In genomic region chr10:43386549-43386948, GRCh38 we compare ENCODE assay signal across 20 cellular contexts. TPM values are rescaled to one million over a fixed set of nuclear protein-coding genes. Genes with fewer than 3 reads are reported as not detected.
DNase-seq lines count a peak whose midpoint lies in the region; ATAC-seq, FAIRE-seq and TF ChIP-seq lines count a peak whose summit lies in the region.
"Had no signal": no experiment of that assay in that cellular context is flagged by ENCODE, and none has a peak within 500 bp of the region (broad histone marks: within the 10 kb centered on the region; RNA-seq: fewer than 3 reads in every experiment).

No MANE protein-coding gene starts in this region.

- no peak for TF ChIP-seq CTCF in Calu3 (IDR thresholded peaks at IDR 0.05; ENCODE audit: unreplicated experiment)
- no peak for TF ChIP-seq CTCF in natural killer cell (IDR thresholded peaks at IDR 0.05)

- ATAC-seq in activated CD4-positive, alpha-beta T cell treated with anti-CD3 and anti-CD28 coated beads for 36 hours, result no peak
- no peak for ATAC-seq in natural killer cell

- no peak for TF ChIP-seq POLR2A in H54 (IDR thresholded peaks at IDR 0.05; ENCODE audit: low read depth, low read length)

- CTCF ChIA-PET in activated CD4-positive, alpha-beta T cell treated with anti-CD3 and anti-CD28 coated beads for 36 hours (lab: Charles Lee), result interaction anchor here (1.2 kb wide), 1 partner anchor 32 kb away, joined by 6 read pairs; no protein-coding TSS in a partner anchor
- CTCF ChIA-PET in Calu3 (lab: Charles Lee), result interaction anchor here (0.5 kb wide), 1 partner anchor 468 kb away, joined by 4 read pairs; no protein-coding TSS in a partner anchor

- BruUV-seq in Calu3 (replicated peaks; lab: Mats Ljungman, UMichigan), result no TSS peak

- no peak overlapping the region for H3K4me3 Mint-ChIP-seq in activated CD4-positive, alpha-beta T cell treated with anti-CD3 and anti-CD28 coated beads for 36 hours
- H3K4me3 Mint-ChIP-seq in Calu3 (ENCODE audit: low read depth, unreplicated experiment) (no peak overlapping the region), natural killer cell (no peak overlapping the region)
- H3K4me3 Mint-ChIP-seq in activated naive CD8-positive, alpha-beta T cell treated with anti-CD3 and anti-CD28 coated beads for 36 hours, result no peak overlapping the region
- H3K4me3 Mint-ChIP-seq: T-helper 1 cell treated with Interleukin-12 subunit alpha and Interleukin-12 subunit beta and Interleukin-4 antibody, amounts not matched to agents 30 μg/mL and 1 μg/mL, for 36 hours had no signal

- peaks cover 47% of the 10 kb centered on the region for H3K4me1 Mint-ChIP-seq in activated CD4-positive, alpha-beta T cell treated with anti-CD3 and anti-CD28 coated beads for 36 hours
- H3K4me1 Mint-ChIP-seq in Calu3 (ENCODE audit: low read depth, unreplicated experiment), result peaks cover 50% of the 10 kb centered on the region
- H3K4me1 Mint-ChIP-seq in activated naive CD8-positive, alpha-beta T cell treated with anti-CD3 and anti-CD28 coated beads for 36 hours, result peaks cover 41% of the 10 kb centered on the region
- peaks cover 41 to 44% of the 10 kb centered on the region in 2 donors for H3K4me1 Mint-ChIP-seq in natural killer cell

- H3K36me3 Mint-ChIP-seq in activated CD4-positive, alpha-beta T cell treated with anti-CD3 and anti-CD28 coated beads for 36 hours (ENCODE audit: low read depth), result peaks cover 59% of the 10 kb centered on the region
- peaks cover 73% of the 10 kb centered on the region for H3K36me3 Mint-ChIP-seq in Calu3 (ENCODE audit: insufficient read depth, unreplicated experiment)
- H3K36me3 Mint-ChIP-seq in activated naive CD8-positive, alpha-beta T cell treated with anti-CD3 and anti-CD28 coated beads for 36 hours, result peaks cover 47% of the 10 kb centered on the region
- peaks cover 23% of the 10 kb centered on the region for H3K36me3 Mint-ChIP-seq in natural killer cell

- DNase-seq in activated CD4-positive, alpha-beta T cell treated with anti-CD3 and anti-CD28 coated beads for 36 hours, result no peak
- DNase-seq in activated CD4-positive, alpha-beta T cell treated with anti-CD3 and anti-CD28 coated beads for 4 hours, result no peak
- DNase-seq in Calu3 (no peak), natural killer cell (no peak), H54 (ENCODE audit: insufficient read length, low spot score) (no peak), COLO829 (ENCODE audit: low spot score) (no peak), UCSD-AML1 (lab: John Stamatoyannopoulos, UW; ENCODE audit: unreplicated experiment) (no peak)
- no peak for DNase-seq in activated naive CD8-positive, alpha-beta T cell treated with anti-CD3 and anti-CD28 coated beads for 36 hours
- DNase-seq: 8988T, activated gamma-delta T cell, colonic mucosa, heart right ventricle, MG63, NCI-H1694, NCI-H748 treated with DMSO at 0.1 percent for 48 hours, WERI-Rb-1 had no signal

- H3K9me3 Mint-ChIP-seq in activated CD4-positive, alpha-beta T cell treated with anti-CD3 and anti-CD28 coated beads for 36 hours (ENCODE audit: low read depth), result no peaks in the 10 kb centered on the region
- H3K9me3 Mint-ChIP-seq in Calu3 (ENCODE audit: low read depth, unreplicated experiment), result no peaks in the 10 kb centered on the region
- no peaks in the 10 kb centered on the region for H3K9me3 Mint-ChIP-seq in activated naive CD8-positive, alpha-beta T cell treated with anti-CD3 and anti-CD28 coated beads for 36 hours
- H3K9me3 Mint-ChIP-seq in natural killer cell, result no peaks in the 10 kb centered on the region
- H3K9me3 Mint-ChIP-seq: T-helper 1 cell treated with Interleukin-12 subunit alpha and Interleukin-12 subunit beta and Interleukin-4 antibody, amounts not matched to agents 30 μg/mL and 1 μg/mL, for 36 hours had no signal

- peak overlapping the region; percentile 49 for H3K27ac Mint-ChIP-seq in activated CD4-positive, alpha-beta T cell treated with anti-CD3 and anti-CD28 coated beads for 36 hours
- H3K27ac Mint-ChIP-seq in Calu3 (ENCODE audit: unreplicated experiment), result peak overlapping the region; percentile 57
- H3K27ac Mint-ChIP-seq in activated naive CD8-positive, alpha-beta T cell treated with anti-CD3 and anti-CD28 coated beads for 36 hours, result peak overlapping the region; percentile 73
- peak overlapping the region; percentile 98 to 99 for H3K27ac Mint-ChIP-seq in natural killer cell
- H3K27ac Mint-ChIP-seq: T-helper 1 cell treated with Interleukin-12 subunit alpha and Interleukin-12 subunit beta and Interleukin-4 antibody, amounts not matched to agents 30 μg/mL and 1 μg/mL, for 36 hours had no signal

- no peak for FAIRE-seq in H54 (lab: Jason Lieb, UNC)
- FAIRE-seq: endometrium had no signal

- intact Hi-C loops in activated CD4-positive, alpha-beta T cell treated with anti-CD3 and anti-CD28 coated beads for 36 hours (cut with DNase I, micrococcal nuclease), result no loop called here
- intact Hi-C loops in Calu3 (cut with micrococcal nuclease; ENCODE audit: unreplicated experiment), result no loop called here
- intact Hi-C loops in natural killer cell (cut with micrococcal nuclease), result no loop called here

- POLR2A ChIA-PET in activated CD4-positive, alpha-beta T cell treated with anti-CD3 and anti-CD28 coated beads for 36 hours (lab: Charles Lee), result interaction anchor here (0.6 kb wide), 1 partner anchor 19 kb away, joined by 3 read pairs; no protein-coding TSS in a partner anchor

- no peaks in the 10 kb centered on the region for H3K27me3 Mint-ChIP-seq in activated CD4-positive, alpha-beta T cell treated with anti-CD3 and anti-CD28 coated beads for 36 hours
- H3K27me3 Mint-ChIP-seq in Calu3 (ENCODE audit: unreplicated experiment), result no peaks in the 10 kb centered on the region
- no peaks in the 10 kb centered on the region for H3K27me3 Mint-ChIP-seq in activated naive CD8-positive, alpha-beta T cell treated with anti-CD3 and anti-CD28 coated beads for 36 hours
- no peaks in the 10 kb centered on the region for H3K27me3 Mint-ChIP-seq in natural killer cell (ENCODE audit: low read depth in 2 of 2)

RNA-seq across cellular contexts. Expression of gene FXYD4, which starts 15.1 kb away (rescaled TPM):
- total RNA-seq in activated CD4-positive, alpha-beta T cell treated with anti-CD3 and anti-CD28 coated beads for 36 hours, result not detected
- total RNA-seq in Calu3 (2022) (not detected in 2 replicates), natural killer cell (not detected)
- total RNA-seq in activated naive CD8-positive, alpha-beta T cell treated with anti-CD3 and anti-CD28 coated beads for 36 hours, result not detected
- total RNA-seq: H4, lower leg skin had no signal

RNA-seq across cellular contexts. Expression of gene HNRNPF, which starts 22.4 kb away (rescaled TPM):
- 100 to 1,000 TPM; 410 to 466 TPM for total RNA-seq in activated CD4-positive, alpha-beta T cell treated with anti-CD3 and anti-CD28 coated beads for 36 hours
- 256 and 275 TPM in 2 replicates for total RNA-seq in Calu3 (2022)
- total RNA-seq in activated naive CD8-positive, alpha-beta T cell treated with anti-CD3 and anti-CD28 coated beads for 36 hours, result 100 to 1,000 TPM; 530 to 544 TPM
- 100 to 1,000 TPM; 122 to 160 (median 125) TPM for total RNA-seq in natural killer cell

RNA-seq across cellular contexts. Expression of gene ZNF487, which starts 50.4 kb away (rescaled TPM):
- total RNA-seq in activated CD4-positive, alpha-beta T cell treated with anti-CD3 and anti-CD28 coated beads for 36 hours, result 1 to 10 TPM; 1.8 to 2.3 TPM
- total RNA-seq in Calu3 (2022) (2.5 and 3.4 TPM in 2 replicates), natural killer cell (10 to 100 TPM; 19.1 to 30.8 (median 22.8) TPM)
- total RNA-seq in activated naive CD8-positive, alpha-beta T cell treated with anti-CD3 and anti-CD28 coated beads for 36 hours, result 1 to 10 TPM; 2.4 to 2.9 TPM
